Comparison of ENCODE assay signal across 8 cellular contexts in genomic region chr19:12779162-12779993, GRCh38. TPM values are rescaled to one million over a fixed set of nuclear protein-coding genes. Genes with fewer than 3 reads are reported as not detected.
DNase-seq lines count a peak whose midpoint lies in the region; ATAC-seq and TF ChIP-seq lines count a peak whose summit lies in the region.

No MANE protein-coding gene starts in this region.

- H3K27me3 ChIP-seq in SJCRH30: no peaks in the 10 kb centered on the region
- no peaks in the 10 kb centered on the region for H3K27me3 ChIP-seq in effector memory CD4-positive, alpha-beta T cell (replicated peaks; ENCODE audit: control insufficient read depth, insufficient read depth, low read length, poor library complexity, severe bottlenecking)

- no peaks in the 10 kb centered on the region for H3K9me3 ChIP-seq in SJCRH30 (replicated peaks)
- no peaks in the 10 kb centered on the region for H3K9me3 ChIP-seq in effector memory CD4-positive, alpha-beta T cell (ENCODE audit: control insufficient read depth, low read length)

- in situ Hi-C loops in GM13976 (cut with MboI; ENCODE audit: low sequenced_read_pairs, unreplicated experiment): no loop called here

- peak; percentile 41 for DNase-seq in AG08395 (ENCODE audit: low spot score)
- no peak for DNase-seq in GM13976 (ENCODE audit: low spot score)
- peak; percentile 84 to 91 for DNase-seq in SJCRH30
- no peak for DNase-seq in effector memory CD4-positive, alpha-beta T cell
- peak; percentile 86 for DNase-seq in myocyte (ENCODE audit: low read depth)
- no peak for DNase-seq in NCI-H1436 (lab: John Stamatoyannopoulos, UW)
- no peak for DNase-seq in NCI-H1048 (lab: John Stamatoyannopoulos, UW)

- no peaks in the 10 kb centered on the region for H3K36me3 ChIP-seq in SJCRH30
- no peaks in the 10 kb centered on the region for H3K36me3 ChIP-seq in effector memory CD4-positive, alpha-beta T cell (ENCODE audit: control insufficient read depth, insufficient read depth, low read length)

- peak overlapping the region; percentile 96 for H3K27ac ChIP-seq in SJCRH30
- peak overlapping the region; percentile 87 for H3K27ac ChIP-seq in effector memory CD4-positive, alpha-beta T cell (ENCODE audit: insufficient read depth, low read length, poor library complexity, severe bottlenecking)

- TF ChIP-seq CTCF in GM13976 (IDR thresholded peaks at IDR 0.05; ENCODE audit: borderline replicate concordance, control extremely low read depth, extremely low read depth, insufficient read depth, missing control alignments): peak; percentile 12

- no peak for ATAC-seq in HG03045 (IDR thresholded peaks at IDR 0.05; ENCODE audit: unreplicated experiment)

- peaks cover 26% of the 10 kb centered on the region for H3K4me1 ChIP-seq in SJCRH30
- H3K4me1 ChIP-seq in effector memory CD4-positive, alpha-beta T cell (ENCODE audit: control insufficient read depth, insufficient read depth, low read length, poor library complexity, severe bottlenecking): peaks cover 45% of the 10 kb centered on the region

- peak overlapping the region; percentile 60 for H3K4me3 ChIP-seq in SJCRH30
- H3K4me3 ChIP-seq in effector memory CD4-positive, alpha-beta T cell (ENCODE audit: insufficient read depth, low read depth, low read length, poor library complexity, severe bottlenecking): no peak overlapping the region

RNA-seq across cellular contexts. Expression of gene HOOK2, which starts 4.0 kb away (rescaled TPM):
- total RNA-seq in SJCRH30 (2014; rRNA removed; shearing (Covaris generic)): 14.1 and 19.0 TPM in 2 replicates
- 39.6 and 49.9 TPM in 2 replicates for total RNA-seq in myocyte
- polyA plus RNA-seq in myocyte (2012): 30.7 TPM

RNA-seq across cellular contexts. Expression of gene JUNB, which starts 11.9 kb away (rescaled TPM):
- total RNA-seq in SJCRH30 (2014; rRNA removed; shearing (Covaris generic)): 34.8 and 39.7 TPM in 2 replicates
- total RNA-seq in myocyte: 84.4 and 96.5 TPM in 2 replicates
- polyA plus RNA-seq in myocyte (2012): 94.3 TPM

RNA-seq across cellular contexts. Expression of gene PRDX2, which starts 22.2 kb away (rescaled TPM):
- total RNA-seq in SJCRH30 (2014; rRNA removed; shearing (Covaris generic)): 55.9 and 64.6 TPM in 2 replicates
- total RNA-seq in myocyte: 109 and 130 TPM in 2 replicates
- polyA plus RNA-seq in myocyte (2012): 51.9 TPM

RNA-seq across cellular contexts. Expression of gene THSD8, which starts 22.5 kb away (rescaled TPM):
- total RNA-seq in SJCRH30 (2014; rRNA removed; shearing (Covaris generic)): not detected in 2 replicates
- not detected in 2 replicates for total RNA-seq in myocyte
- 2.3 TPM for polyA plus RNA-seq in myocyte (2012)

RNA-seq across cellular contexts. Expression of gene RNASEH2A, which starts 27.0 kb away (rescaled TPM):
- 92.4 and 99.0 TPM in 2 replicates for total RNA-seq in SJCRH30 (2014; rRNA removed; shearing (Covaris generic))
- total RNA-seq in myocyte: 3.5 and 4.3 TPM in 2 replicates
- polyA plus RNA-seq in myocyte (2012): 8.4 TPM

Comparison
In these comparisons a context has a peak if more than half of its experiments do, and no peak if none do; other contexts are left out.
1. DNase-seq: peak in AG08395 (single experiment), SJCRH30 (2 of 2) and myocyte (single experiment); none in GM13976 (single experiment), effector memory CD4-positive, alpha-beta T cell (0 of 3), NCI-H1436 (single experiment) and NCI-H1048 (single experiment).